8 cellular contexts compared by ENCODE assay signal in the genomic region with DNA sequence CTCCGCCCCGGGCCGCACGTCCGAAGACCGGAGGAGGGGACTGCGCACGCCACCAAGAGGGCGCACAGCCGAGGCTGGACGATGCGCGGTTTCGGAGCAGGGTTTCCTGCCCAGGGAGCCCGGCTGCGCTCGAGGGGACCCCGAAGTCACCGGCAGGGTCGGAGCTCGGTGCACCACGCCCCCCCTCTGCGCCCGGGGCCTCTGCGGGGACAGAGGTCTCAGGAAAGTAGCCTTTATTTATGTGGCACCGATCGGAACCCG.
DNase-seq lines count a peak whose midpoint lies in the region; ATAC-seq, FAIRE-seq and TF ChIP-seq lines count a peak whose summit lies in the region.

No MANE protein-coding gene starts in this region.

- H3K27ac Mint-ChIP-seq in stimulated activated memory B cell treated with anti-CD40 and anti-IgM and Interleukin-4, amounts not matched to agents 10 μg/mL and 1 μg/mL and 100 μg/mL, for 72 hours = peak overlapping the region; percentile 84

- no peaks in the 10 kb centered on the region for H3K79me2 ChIP-seq in GM12878 (ENCODE audit: control insufficient read depth, insufficient read depth, low read length)
- H3K79me2 ChIP-seq in HepG2 (ENCODE audit: insufficient read depth, low read length) = no peaks in the 10 kb centered on the region

- intact Hi-C loops in GM12878 (cut with micrococcal nuclease; ENCODE audit: unreplicated experiment) = no loop called here
- intact Hi-C loops in HepG2 (cut with micrococcal nuclease; ENCODE audit: unreplicated experiment) = no loop called here

- H3K9me3 Mint-ChIP-seq in stimulated activated memory B cell treated with anti-CD40 and anti-IgM and Interleukin-4, amounts not matched to agents 10 μg/mL and 1 μg/mL and 100 μg/mL, for 72 hours = no peaks in the 10 kb centered on the region

- RAD21 ChIA-PET in GM12878 (lab: Charles Lee; ENCODE audit: unreplicated experiment) = no interaction called here

- no peaks in the 10 kb centered on the region for H3K36me3 Mint-ChIP-seq in stimulated activated memory B cell treated with anti-CD40 and anti-IgM and Interleukin-4, amounts not matched to agents 10 μg/mL and 1 μg/mL and 100 μg/mL, for 72 hours

- POLR2A ChIA-PET in GM12878 (lab: Charles Lee) (no interaction called here), HepG2 (lab: Yijun Ruan, JAX) (no interaction called here)

- H3K4me2 ChIP-seq in GM12878 (ENCODE audit: control insufficient read depth, insufficient read depth) (peak overlapping the region; percentile 91), HepG2 (ENCODE audit: low read depth, low read length) (peak overlapping the region; percentile 92)

- TF ChIP-seq CTCF in Peyer's patch (IDR thresholded peaks at IDR 0.05) (no peak), GM12878 (IDR thresholded peaks at IDR 0.05 in 2 of 3, conservative IDR thresholded peaks at IDR 0.05 in 1 of 3; ENCODE audit: control insufficient read depth in 2 of 3, extremely low read depth in 1 of 3, insufficient read depth in 1 of 3, low read depth in 3 of 3, low read length in 3 of 3) (no peak), HepG2 (CRISPR knock-in tag; IDR thresholded peaks at IDR 0.05) (no peak)

- H3K27me3 ChIP-seq in Peyer's patch (no peaks in the 10 kb centered on the region), GM12878 (replicated peaks in 1 of 2; ENCODE audit: control insufficient read depth in 2 of 2, insufficient read depth in 2 of 2, low read length in 1 of 2) (peaks cover 0 to 1% of the 10 kb centered on the region in 2 experiments; a peak in 1 of 4 replicates), HepG2 (ENCODE audit: control insufficient read depth in 1 of 2, insufficient read depth in 2 of 2, low read length in 2 of 2) (peaks cover 1 to 39% of the 10 kb centered on the region in 2 experiments; a peak in 4 of 5 replicates)

- H2AFZ ChIP-seq in GM12878 (ENCODE audit: control insufficient read depth, low read depth, low read length) (peak overlapping the region; percentile 94), HepG2 (ENCODE audit: low read length) (no peak overlapping the region)

- H3K4me3 Mint-ChIP-seq in stimulated activated memory B cell treated with anti-CD40 and anti-IgM and Interleukin-4, amounts not matched to agents 10 μg/mL and 1 μg/mL and 100 μg/mL, for 72 hours = peak overlapping the region; percentile 98

- H3K27me3 Mint-ChIP-seq in stimulated activated memory B cell treated with anti-CD40 and anti-IgM and Interleukin-4, amounts not matched to agents 10 μg/mL and 1 μg/mL and 100 μg/mL, for 72 hours = no peaks in the 10 kb centered on the region

- peaks cover 0 to 17% (median 3%) of the 10 kb centered on the region in 4 donors for H3K4me1 ChIP-seq in Peyer's patch
- H3K4me1 ChIP-seq in GM12878 (ENCODE audit: control insufficient read depth, insufficient read depth, low read length) = peaks cover 8% of the 10 kb centered on the region
- H3K4me1 ChIP-seq in HepG2 (ENCODE audit: insufficient read depth, low read length) = peaks cover 7% of the 10 kb centered on the region

- H3K27ac ChIP-seq in Peyer's patch = peak overlapping the region; percentile 90 to 96 (median 92)
- H3K27ac ChIP-seq in GM12878 (ENCODE audit: control insufficient read depth, insufficient read depth) = no peak overlapping the region
- H3K27ac ChIP-seq in HepG2 (ENCODE audit: extremely low read length, insufficient read depth, low read length) = no peak overlapping the region

- H4K20me1 ChIP-seq in GM12878 (ENCODE audit: control insufficient read depth, insufficient read depth) (no peaks in the 10 kb centered on the region), HepG2 (ENCODE audit: insufficient read depth, low read length) (no peaks in the 10 kb centered on the region)

- WGBS in GM12878 (ENCODE audit: insufficient coverage, insufficient replicate concordance, low lambda C conversion rate, missing lambda C conversion rate) = 2% methylated on average over 28 of the region's 28 CpGs
- no CpG with 5 or more reads among the region's 28 CpGs for WGBS in HepG2 (ENCODE audit: low lambda C conversion rate)

- TF ChIP-seq POLR2A in Peyer's patch (IDR thresholded peaks at IDR 0.05) = peak in 1 of 2 donors; percentile 39
- TF ChIP-seq POLR2A in GM12878 (IDR thresholded peaks at IDR 0.05; ENCODE audit: low read depth, low read length) = no peak
- no peak for TF ChIP-seq POLR2A in HepG2 (IDR thresholded peaks at IDR 0.05; ENCODE audit: insufficient read depth in 1 of 2, low read depth in 2 of 2, low read length in 2 of 2)

- H3K9me3 ChIP-seq in Peyer's patch (no peaks in the 10 kb centered on the region), GM12878 (replicated peaks; ENCODE audit: control insufficient read depth, insufficient read depth, low read length) (no peaks in the 10 kb centered on the region), HepG2 (ENCODE audit: low read length) (no peaks in the 10 kb centered on the region)

- TF ChIP-seq EP300 in GM12878 (IDR thresholded peaks at IDR 0.05; ENCODE audit: borderline replicate concordance in 1 of 2, control insufficient read depth in 1 of 2, low read depth in 2 of 2, low read length in 2 of 2) = no peak
- no peak for TF ChIP-seq EP300 in HepG2 (IDR thresholded peaks at IDR 0.05; ENCODE audit: low read depth in 2 of 2, low read length in 2 of 2)
- no peak for TF ChIP-seq EP300 in HepG2 (CRISPR knock-in tag; IDR thresholded peaks at IDR 0.05; ENCODE audit: borderline replicate concordance)

- FAIRE-seq in GM12878 (lab: Jason Lieb, UNC) = no peak
- FAIRE-seq in HepG2 (lab: Jason Lieb, UNC) = no peak

- DNase-seq in Peyer's patch (peak in 2 of 3 donors; percentile 36 to 78), GM12878 (ENCODE audit: low read depth, low spot score) (no peak), HepG2 (ENCODE audit: low spot score) (no peak), AML-193 (lab: John Stamatoyannopoulos, UW) (no peak), cerebellum (ENCODE audit: low spot score) (no peak)

- H3K36me3 ChIP-seq in Peyer's patch = no peaks in the 10 kb centered on the region
- no peaks in the 10 kb centered on the region for H3K36me3 ChIP-seq in GM12878 (ENCODE audit: control insufficient read depth in 2 of 2, insufficient read depth in 2 of 2, low read length in 1 of 2)
- no peaks in the 10 kb centered on the region for H3K36me3 ChIP-seq in HepG2 (replicated peaks in 1 of 2; ENCODE audit: control insufficient read depth in 1 of 2, insufficient read depth in 2 of 2, low read length in 2 of 2)

- SMC1A ChIA-PET in GM12878 (lab: Charles Lee; ENCODE audit: uncharacterized antibody, unreplicated experiment) = no interaction called here

- ATAC-seq in GM18517 (IDR thresholded peaks at IDR 0.05; ENCODE audit: unreplicated experiment) (peak; percentile 10), HG02678 (IDR thresholded peaks at IDR 0.05; ENCODE audit: unreplicated experiment) (peak; percentile 21), GM12878 (peak; percentile 9; the same call in 2 of the 3 replicates), HepG2 (peak; percentile 16)
- ATAC-seq in stimulated activated memory B cell treated with anti-CD40 and anti-IgM and Interleukin-4, amounts not matched to agents 10 μg/mL and 1 μg/mL and 100 μg/mL, for 72 hours = no peak

- H3K4me3 ChIP-seq in Peyer's patch = peak overlapping the region; percentile 70 to 95 (median 87)
- H3K4me3 ChIP-seq in GM12878 = peak overlapping the region; percentile 88; the same call in 1 of the 2 replicates
- peak overlapping the region; percentile 54 to 77 (median 58); a peak in 5 of 6 replicates for H3K4me3 ChIP-seq in HepG2 (replicated peaks in 1 of 3; ENCODE audit: insufficient read depth in 1 of 3, low read depth in 2 of 3, low read length in 3 of 3)

- in situ Hi-C loops in GM12878 (cut with MboI) (no loop called here), HepG2 (cut with HindIII; ENCODE audit: extremely low pct_ligation_motif_present, low pct_unique_long_range_greater_than_20kb) (no loop called here)

- no TSS peak for BruUV-seq in GM12878 (replicated peaks; lab: Mats Ljungman, UMichigan)
- no TSS peak for BruUV-seq in HepG2 (replicated peaks; lab: Mats Ljungman, UMichigan)

- TF ChIP-seq RAD21 in GM12878 (IDR thresholded peaks at IDR 0.05; ENCODE audit: insufficient read depth, low read depth, low read length) = no peak
- no peak for TF ChIP-seq RAD21 in HepG2 (CRISPR knock-in tag; IDR thresholded peaks at IDR 0.05)

- H3K9ac ChIP-seq in GM12878 (ENCODE audit: control insufficient read depth, insufficient read depth, low read length) (no peak overlapping the region), HepG2 (ENCODE audit: insufficient read depth, low read depth, low read length) (no peak overlapping the region)

- H3K4me1 Mint-ChIP-seq in stimulated activated memory B cell treated with anti-CD40 and anti-IgM and Interleukin-4, amounts not matched to agents 10 μg/mL and 1 μg/mL and 100 μg/mL, for 72 hours = peaks cover 31% of the 10 kb centered on the region

- CTCF ChIA-PET in GM12878 (lab: Yijun Ruan, JAX) = no interaction called here
- CTCF ChIA-PET in HepG2 (lab: Yijun Ruan, JAX; ENCODE audit: low intra/inter-chr PET ratio, low total read pairs) = no interaction called here

TF ChIP-seq in GM12878, 131 proteins besides CTCF, POLR2A, EP300 and RAD21:
- no peak for TF ChIP-seq LARP7 (IDR thresholded peaks at IDR 0.05)
- no peak for TF ChIP-seq SPI1 (IDR thresholded peaks at IDR 0.05; ENCODE audit: borderline replicate concordance, insufficient read depth, low read depth, low read length)
- 0 out of 2 replicates have a peak, but pooled peaks have one; percentile 29 for TF ChIP-seq IKZF1 (conservative IDR thresholded peaks at IDR 0.05)
- TF ChIP-seq HDAC2 (IDR thresholded peaks at IDR 0.05) = no peak
- TF ChIP-seq CHD4 (IDR thresholded peaks at IDR 0.05) = no peak

TF ChIP-seq in HepG2, 621 proteins besides CTCF, POLR2A, EP300 and RAD21 (continues in another document):
- no peak for TF ChIP-seq RFX5 (IDR thresholded peaks at IDR 0.05; ENCODE audit: low read depth, low read length)
- TF ChIP-seq DR1 (CRISPR knock-in tag; IDR thresholded peaks at IDR 0.05) = no peak
- TF ChIP-seq, protein P1, sequence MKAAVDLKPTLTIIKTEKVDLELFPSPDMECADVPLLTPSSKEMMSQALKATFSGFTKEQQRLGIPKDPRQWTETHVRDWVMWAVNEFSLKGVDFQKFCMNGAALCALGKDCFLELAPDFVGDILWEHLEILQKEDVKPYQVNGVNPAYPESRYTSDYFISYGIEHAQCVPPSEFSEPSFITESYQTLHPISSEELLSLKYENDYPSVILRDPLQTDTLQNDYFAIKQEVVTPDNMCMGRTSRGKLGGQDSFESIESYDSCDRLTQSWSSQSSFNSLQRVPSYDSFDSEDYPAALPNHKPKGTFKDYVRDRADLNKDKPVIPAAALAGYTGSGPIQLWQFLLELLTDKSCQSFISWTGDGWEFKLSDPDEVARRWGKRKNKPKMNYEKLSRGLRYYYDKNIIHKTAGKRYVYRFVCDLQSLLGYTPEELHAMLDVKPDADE (CRISPR knock-in tag; IDR thresholded peaks at IDR 0.05) = no peak
- TF ChIP-seq JUN (CRISPR knock-in tag; IDR thresholded peaks at IDR 0.05) = no peak
- TF ChIP-seq SNRNP70 (IDR thresholded peaks at IDR 0.05; ENCODE audit: low read depth, low read length) = no peak
- no peak for TF ChIP-seq SIX4 (CRISPR knock-in tag; IDR thresholded peaks at IDR 0.05)

Comparison
In these comparisons a context has a peak if more than half of its experiments do, and no peak if none do; other contexts are left out.
1. DNase-seq: peak in Peyer's patch (2 of 3); none in GM12878 (single experiment), HepG2 (single experiment), AML-193 (0 of 2) and cerebellum (single experiment).
2. H3K27ac ChIP-seq: peak in Peyer's patch (4 of 4); none in GM12878 (single experiment) and HepG2 (single experiment).
3. Peak in every context shown above with its lines, with median percentiles within 50 percentile points of each other: H3K4me3 ChIP-seq.